1 cellular context compared by ENCODE assay signal in the genomic region with DNA sequence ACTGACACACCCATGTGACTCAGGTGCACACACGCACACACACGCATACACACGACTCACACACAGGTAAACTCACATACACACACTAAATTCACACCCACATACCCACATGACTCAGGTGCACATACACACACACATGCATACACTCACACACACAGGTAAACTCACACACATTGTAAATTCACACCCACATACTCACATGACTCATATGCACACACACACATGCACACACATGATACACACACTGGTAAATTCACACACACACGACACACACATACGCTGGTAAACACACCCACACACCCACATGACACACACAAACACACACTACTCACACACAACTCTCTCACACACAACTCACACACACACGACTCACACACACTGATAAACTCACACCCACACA.
TF ChIP-seq lines count a peak whose summit lies in the region.

No MANE protein-coding gene starts in this region.

TF ChIP-seq in IMR-90, 13 proteins besides CTCF, POLR2A, EP300 and RAD21:
- TF ChIP-seq BHLHE40 (IDR thresholded peaks at IDR 0.05; ENCODE audit: low read depth, low read length) (no peak), MAZ (IDR thresholded peaks at IDR 0.05; ENCODE audit: borderline replicate concordance, low read depth, low read length) (no peak), MAFK (IDR thresholded peaks at IDR 0.05; ENCODE audit: low read depth, low read length) (no peak), FOS (IDR thresholded peaks at IDR 0.05; ENCODE audit: low read depth, low read length) (no peak), RFX5 (IDR thresholded peaks at IDR 0.05; ENCODE audit: low read depth, low read length) (no peak), RCOR1 (IDR thresholded peaks at IDR 0.05; ENCODE audit: insufficient replicate concordance, low read length) (no peak), NFE2L2 (IDR thresholded peaks at IDR 0.05; ENCODE audit: low read depth, low read length) (no peak), CHD1 (IDR thresholded peaks at IDR 0.05; ENCODE audit: low read depth, low read length) (no peak), MXI1 (IDR thresholded peaks at IDR 0.05; ENCODE audit: borderline replicate concordance, low read depth, low read length) (no peak), CEBPB (IDR thresholded peaks at IDR 0.05; ENCODE audit: low read depth, low read length) (no peak), SMC3 (IDR thresholded peaks at IDR 0.05; ENCODE audit: low read depth, low read length) (no peak), USF2 (IDR thresholded peaks at IDR 0.05; ENCODE audit: low read depth, low read length) (no peak)
- TF ChIP-seq, protein P1, sequence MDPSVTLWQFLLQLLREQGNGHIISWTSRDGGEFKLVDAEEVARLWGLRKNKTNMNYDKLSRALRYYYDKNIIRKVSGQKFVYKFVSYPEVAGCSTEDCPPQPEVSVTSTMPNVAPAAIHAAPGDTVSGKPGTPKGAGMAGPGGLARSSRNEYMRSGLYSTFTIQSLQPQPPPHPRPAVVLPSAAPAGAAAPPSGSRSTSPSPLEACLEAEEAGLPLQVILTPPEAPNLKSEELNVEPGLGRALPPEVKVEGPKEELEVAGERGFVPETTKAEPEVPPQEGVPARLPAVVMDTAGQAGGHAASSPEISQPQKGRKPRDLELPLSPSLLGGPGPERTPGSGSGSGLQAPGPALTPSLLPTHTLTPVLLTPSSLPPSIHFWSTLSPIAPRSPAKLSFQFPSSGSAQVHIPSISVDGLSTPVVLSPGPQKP (IDR thresholded peaks at IDR 0.05; ENCODE audit: borderline replicate concordance, low read depth, low read length) = no peak
